ENCODE assay signal across 17 cellular contexts in genomic region chr1:11215018-11216005, GRCh38. TPM values are rescaled to one million over a fixed set of nuclear protein-coding genes. Genes with fewer than 3 reads are reported as not detected.
"Had no signal": no experiment of that assay in that cellular context is flagged by ENCODE, and none has a peak within 500 bp of the region (broad histone marks: within the 10 kb centered on the region; RNA-seq: fewer than 3 reads in every experiment).

No MANE protein-coding gene starts in this region.

- H3K27ac ChIP-seq: brain microvascular endothelial cell, lower lobe of right lung, parathyroid adenoma, vagina had no signal

- ATAC-seq: effector memory CD8-positive, alpha-beta T cell; lower lobe of right lung; stimulated activated memory B cell treated with anti-CD40 and anti-IgM and Interleukin-4, amounts not matched to agents 10 μg/mL and 1 μg/mL and 100 μg/mL, for 72 hours; T-cell had no signal

- H3K9me3 ChIP-seq: lower lobe of right lung, tibial nerve, vagina had no signal

- H3K4me3 ChIP-seq: lower lobe of right lung, tibial nerve, vagina had no signal

- H3K9ac ChIP-seq: parathyroid adenoma had no signal

- H2AFZ ChIP-seq: parathyroid adenoma had no signal

- H3K4me1 ChIP-seq: lower lobe of right lung, parathyroid adenoma, vagina had no signal

- H3K79me2 ChIP-seq: parathyroid adenoma had no signal

- DNase-seq: activated CD4-positive, CD25-positive, alpha-beta regulatory T cell treated with anti-CD3 and anti-CD28 coated beads, Interleukin-2, amount 50 U/mL, for 72 hours; activated effector memory CD4-positive, alpha-beta T cell treated with anti-CD3 and anti-CD28 coated beads, Interleukin-2, amount 50 U/mL, for 16 hours; activated T-cell treated with anti-CD3 and anti-CD28 coated beads, Interleukin-2, amount 50 U/mL, for 1 hour; brain microvascular endothelial cell; cerebellar nuclear complex; effector memory CD8-positive, alpha-beta T cell; foreskin melanocyte; kidney glomerular epithelial cell; lower lobe of right lung; stimulated activated CD4-positive, alpha-beta T cell treated with anti-CD3 and anti-CD28 coated beads, Interleukin-2, amount 100 ng/mL, for 48 hours; T-cell; T-helper 9 cell had no signal

- H3K27me3 ChIP-seq: brain microvascular endothelial cell, tibial nerve, vagina had no signal

RNA-seq across cellular contexts. Expression of gene ANGPTL7, which starts 26.2 kb away (rescaled TPM):
- total RNA-seq: mesothelial cell of epicardium, T-cell had no signal
